Comparison of ENCODE assay signal across 1 cellular context in the genomic region with DNA sequence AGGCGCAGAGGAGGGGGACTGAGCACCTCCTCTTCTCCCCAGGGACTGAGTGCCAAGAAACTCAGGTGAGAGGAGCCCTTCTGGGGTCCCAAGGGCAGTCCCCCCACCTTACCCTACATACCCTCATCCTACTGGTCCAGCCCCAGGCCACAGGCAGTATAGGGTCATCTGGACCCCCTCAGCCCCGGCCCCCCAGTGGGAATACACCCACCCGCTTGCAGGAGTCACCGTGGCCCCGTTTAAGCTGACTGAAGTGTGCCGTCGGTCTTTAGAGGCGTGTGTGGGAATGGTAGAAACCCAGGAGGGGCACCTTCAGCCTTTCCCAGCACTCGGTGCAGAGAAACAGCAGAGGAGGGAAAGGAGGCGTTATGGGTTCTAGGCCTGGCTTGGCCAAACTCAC.
TF ChIP-seq lines count a peak whose summit lies in the region.

No MANE protein-coding gene starts in this region.

TF ChIP-seq in GM12878, 131 proteins besides CTCF, POLR2A, EP300 and RAD21:
- no peak for TF ChIP-seq EED (IDR thresholded peaks at IDR 0.05; ENCODE audit: low read depth)
- TF ChIP-seq IRF4 (IDR thresholded peaks at IDR 0.05; ENCODE audit: low read depth, low read length), result no peak
- TF ChIP-seq ZNF274 (IDR thresholded peaks at IDR 0.05; ENCODE audit: insufficient read depth, insufficient read length), result no peak
- no peak for TF ChIP-seq FOS (IDR thresholded peaks at IDR 0.05; ENCODE audit: borderline replicate concordance, extremely low read depth, insufficient read length)
- TF ChIP-seq CHD4 (IDR thresholded peaks at IDR 0.05), result no peak
- TF ChIP-seq ETV6 (conservative IDR thresholded peaks at IDR 0.05 in 1 of 2, IDR thresholded peaks at IDR 0.05 in 1 of 2; ENCODE audit: borderline replicate concordance in 1 of 2, low read depth in 1 of 2), result no peak
- no peak for TF ChIP-seq HCFC1 (IDR thresholded peaks at IDR 0.05; ENCODE audit: low read length)
- no peak for TF ChIP-seq PBX3 (IDR thresholded peaks at IDR 0.05; ENCODE audit: insufficient replicate concordance, low read depth, low read length)
- no peak for TF ChIP-seq FOXK2 (IDR thresholded peaks at IDR 0.05)
- TF ChIP-seq RAD51 (IDR thresholded peaks at IDR 0.05), result no peak
- TF ChIP-seq CEBPZ (IDR thresholded peaks at IDR 0.05; ENCODE audit: low read depth, low read length), result no peak
